Comparison of ENCODE assay signal across 14 cellular contexts in the genomic region with DNA sequence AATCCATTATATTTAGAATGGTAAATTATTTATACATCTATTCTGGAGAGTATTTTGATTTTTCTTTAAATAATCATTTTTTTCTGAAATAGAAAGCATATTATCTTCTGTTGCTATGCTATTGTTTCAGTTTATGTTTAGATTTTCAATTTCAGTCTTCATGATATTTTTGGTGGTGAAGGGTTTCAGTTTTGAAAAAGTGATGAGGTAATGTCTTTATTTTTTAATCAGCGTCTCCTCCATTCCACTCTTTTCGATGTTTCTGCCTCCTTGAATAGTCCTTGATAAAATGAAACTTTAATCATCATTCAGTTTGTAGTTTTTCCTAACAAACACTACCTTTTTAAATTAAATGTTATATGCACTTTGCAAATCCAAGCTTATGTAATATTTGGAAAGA.
DNase-seq lines count a peak whose midpoint lies in the region; ATAC-seq, FAIRE-seq and TF ChIP-seq lines count a peak whose summit lies in the region.
"Had no signal": no experiment of that assay in that cellular context is flagged by ENCODE, and none has a peak within 500 bp of the region (broad histone marks: within the 10 kb centered on the region; RNA-seq: fewer than 3 reads in every experiment).

No MANE protein-coding gene starts in this region.

- H4K20me1 ChIP-seq in MM.1S (ENCODE audit: insufficient read depth, low read length): no peaks in the 10 kb centered on the region

- H3K4me2 ChIP-seq in MM.1S (ENCODE audit: low read depth, low read length): peak overlapping the region; percentile 67

- peak overlapping the region; percentile 5; the same call in 1 of the 2 replicates for H3K27ac ChIP-seq in MM.1S (ENCODE audit: low read length)

- DNase-seq in MM.1S (peak; percentile 66), NCI-H226 (no peak), HTR-8/SVneo (ENCODE audit: insufficient read length, low spot score) (no peak), NCI-H1417 (lab: John Stamatoyannopoulos, UW) (no peak), NCI-H2081 (lab: John Stamatoyannopoulos, UW) (no peak)
- DNase-seq: activated T-cell treated with anti-CD3 and anti-CD28 coated beads, Interleukin-2, amount 50 U/mL, for 48 hours; CD4-positive, alpha-beta T cell; naive B cell; NCI-H1694 treated with DMSO at 0.1 percent for 48 hours; T1000 had no signal

- H3K36me3 ChIP-seq in MM.1S (replicated peaks; ENCODE audit: insufficient read depth, low read length): no peaks in the 10 kb centered on the region

- TF ChIP-seq CTCF in MM.1S (IDR thresholded peaks at IDR 0.05; ENCODE audit: low read length): no peak

- H2AFZ ChIP-seq in MM.1S (ENCODE audit: low read length): no peak overlapping the region; the same call in 1 of the 2 replicates

- ATAC-seq in GM18520 (IDR thresholded peaks at IDR 0.05; ENCODE audit: unreplicated experiment) (peak; percentile 88), GM21423 (IDR thresholded peaks at IDR 0.05; ENCODE audit: unreplicated experiment) (peak; percentile 80), HG03025 (IDR thresholded peaks at IDR 0.05; ENCODE audit: low FRiP score, unreplicated experiment) (peak; percentile 98)

- H3K9me2 ChIP-seq in MM.1S (replicated peaks; ENCODE audit: insufficient read depth, low read length): no peaks in the 10 kb centered on the region

- peak overlapping the region; percentile 39; the same call in 1 of the 2 replicates for H3K4me3 ChIP-seq in MM.1S (ENCODE audit: low read length)

- H3K9me3 ChIP-seq in MM.1S (replicated peaks; ENCODE audit: insufficient read depth, low read length): no peaks in the 10 kb centered on the region

- peaks cover 30% of the 10 kb centered on the region for H3K4me1 ChIP-seq in MM.1S (ENCODE audit: low read length)

- H3K27me3 ChIP-seq in MM.1S (replicated peaks; ENCODE audit: insufficient read depth, low read length): peaks cover 11% of the 10 kb centered on the region; the same call in 1 of the 2 replicates

- H3K79me2 ChIP-seq in MM.1S (ENCODE audit: low read length): no peaks in the 10 kb centered on the region

- peaks cover 3% of the 10 kb centered on the region; the same call in 1 of the 2 replicates for H3F3A ChIP-seq in MM.1S (ENCODE audit: insufficient read depth, low read length)

- H3K9ac ChIP-seq in MM.1S (ENCODE audit: low read length): peak overlapping the region; percentile 24; the same call in 1 of the 2 replicates

- no peak for FAIRE-seq in HTR-8/SVneo (lab: Jason Lieb, UNC)
- FAIRE-seq: islet of Langerhans had no signal
